8 cellular contexts compared by ENCODE assay signal in genomic region chr7:106736508-106737201, GRCh38.
DNase-seq lines count a peak whose midpoint lies in the region; ATAC-seq and TF ChIP-seq lines count a peak whose summit lies in the region.

No MANE protein-coding gene starts in this region.

- intact Hi-C loops in HCT116 (cut with micrococcal nuclease) (loop anchor here (1.0 to 5.0 kb wide), 4 partner anchors 76 to 560 kb away; no protein-coding TSS in a partner anchor), lower lobe of right lung (cut with DNase I) (loop anchor here (5.0 kb wide), 1 partner anchor 74 kb away; the partner anchor contains the start of gene CCDC71L), tibial artery (cut with DNase I; ENCODE audit: low total_unique reads) (loop anchor here (5.0 to 10.0 kb wide), 3 partner anchors 74 to 559 kb away; partner anchors contain the start of gene CCDC71L)

- peak; percentile 98 for ATAC-seq in HCT116
- peak; percentile 96 for ATAC-seq in T-helper 17 cell
- peak; percentile 76 for ATAC-seq in central memory CD8-positive, alpha-beta T cell (replicated peaks; ENCODE audit: extremely low read depth, poor library complexity, severe bottlenecking)
- peak; percentile 91 to 95 for ATAC-seq in lower lobe of right lung

- H3K9me3 Mint-ChIP-seq in central memory CD8-positive, alpha-beta T cell: no peaks in the 10 kb centered on the region

- H3K4me2 ChIP-seq in HCT116 (ENCODE audit: low read length) (peak overlapping the region; percentile 64), Loucy (ENCODE audit: low read depth, low read length, poor library complexity, severe bottlenecking) (peak overlapping the region; percentile 62)

- no peaks in the 10 kb centered on the region for H3F3A ChIP-seq in Loucy (ENCODE audit: low read depth)

- no peaks in the 10 kb centered on the region for H3K9me3 ChIP-seq in HCT116 (ENCODE audit: control insufficient read depth in 1 of 2, insufficient read depth in 1 of 2, low read depth in 1 of 2, low read length in 2 of 2)
- 0 out of 2 replicates have a peak, but pooled peaks cover 4% of the 10 kb centered on the region for H3K9me3 ChIP-seq in Loucy (ENCODE audit: insufficient read depth, low read depth, low read length)
- H3K9me3 ChIP-seq in T-helper 17 cell (ENCODE audit: control insufficient read depth, low read length, poor library complexity, severe bottlenecking): no peaks in the 10 kb centered on the region
- no peaks in the 10 kb centered on the region for H3K9me3 ChIP-seq in lower lobe of right lung
- no peaks in the 10 kb centered on the region for H3K9me3 ChIP-seq in tibial artery

- H3K36me3 ChIP-seq in HCT116 (ENCODE audit: control insufficient read depth in 1 of 2, insufficient read depth in 2 of 2, low read length in 2 of 2) (no peaks in the 10 kb centered on the region), Loucy (ENCODE audit: insufficient read depth, low read length) (no peaks in the 10 kb centered on the region), lower lobe of right lung (no peaks in the 10 kb centered on the region), tibial artery (no peaks in the 10 kb centered on the region)

- peak overlapping the region in 1 of 2 experiments; percentile 17; a peak in 1 of 4 replicates for H3K4me3 ChIP-seq in HCT116 (replicated peaks in 1 of 2; ENCODE audit: low read depth in 1 of 2, low read length in 2 of 2)
- peak overlapping the region; percentile 57 for H3K4me3 ChIP-seq in Loucy (ENCODE audit: low read length, poor library complexity, severe bottlenecking)
- H3K4me3 ChIP-seq in lower lobe of right lung: no peak overlapping the region
- no peak overlapping the region for H3K4me3 ChIP-seq in tibial artery

- CTCF ChIA-PET in HCT116 (lab: Charles Lee): interaction anchor here (0.6 to 3.2 kb wide), 17 partner anchors 8 to 560 kb away, joined by 3 to 71 read pairs (median 6); partner anchors contain the start of gene CCDC71L

- peak overlapping the region; percentile 30 for H3K27ac ChIP-seq in HCT116 (ENCODE audit: low read depth, low read length)
- H3K27ac ChIP-seq in lower lobe of right lung: no peak overlapping the region
- peak overlapping the region; percentile 13 to 62 for H3K27ac ChIP-seq in tibial artery

- H4K20me1 ChIP-seq in HCT116 (ENCODE audit: insufficient read depth): no peaks in the 10 kb centered on the region
- no peaks in the 10 kb centered on the region for H4K20me1 ChIP-seq in Loucy (ENCODE audit: insufficient read depth, low read length, poor library complexity, severe bottlenecking)

- H3K79me2 ChIP-seq in HCT116 (ENCODE audit: insufficient read depth, low read length) (no peaks in the 10 kb centered on the region), Loucy (ENCODE audit: insufficient read depth, low read length) (no peaks in the 10 kb centered on the region)

- peak overlapping the region; percentile 70 for H3K4me3 Mint-ChIP-seq in T-helper 17 cell
- H3K4me3 Mint-ChIP-seq in central memory CD8-positive, alpha-beta T cell: no peak overlapping the region

- no peaks in the 10 kb centered on the region for H3K27me3 Mint-ChIP-seq in T-helper 17 cell
- no peaks in the 10 kb centered on the region for H3K27me3 Mint-ChIP-seq in central memory CD8-positive, alpha-beta T cell

- H3K9ac ChIP-seq in HCT116 (ENCODE audit: low read length) (peak overlapping the region; percentile 11; the same call in 1 of the 2 replicates), Loucy (ENCODE audit: low read depth, low read length, poor library complexity, severe bottlenecking) (peak overlapping the region; percentile 9)

- peaks cover 20% of the 10 kb centered on the region for H3K4me1 Mint-ChIP-seq in T-helper 17 cell
- peaks cover 8% of the 10 kb centered on the region for H3K4me1 Mint-ChIP-seq in central memory CD8-positive, alpha-beta T cell

- H3K9me2 ChIP-seq in HCT116 (ENCODE audit: insufficient read depth): no peaks in the 10 kb centered on the region
- H3K9me2 ChIP-seq in Loucy (replicated peaks; ENCODE audit: low read depth, low read length): no peaks in the 10 kb centered on the region

- peak overlapping the region; percentile 86 for H2AFZ ChIP-seq in HCT116 (ENCODE audit: low read depth, low read length, poor library complexity, severe bottlenecking)
- peak overlapping the region; percentile 79 for H2AFZ ChIP-seq in Loucy (ENCODE audit: low read length)

- RAD21 ChIA-PET in HCT116 (lab: Charles Lee; ENCODE audit: low non-redundant PET in 1 of 2, low total read pairs in 2 of 2, uncharacterized antibody in 2 of 2, unreplicated experiment in 2 of 2): interaction anchor here (0.7 to 1.8 kb wide), 10 partner anchors 32 to 560 kb away, joined by 3 to 15 read pairs (median 4); partner anchors contain the start of gene CCDC71L (in 1 of the 2)

- BruUV-seq in HCT116 (replicated peaks; lab: Mats Ljungman, UMichigan): no TSS peak

- peak overlapping the region; percentile 82 for H3K27ac Mint-ChIP-seq in T-helper 17 cell
- H3K27ac Mint-ChIP-seq in central memory CD8-positive, alpha-beta T cell (ENCODE audit: low read depth): peak overlapping the region; percentile 41

- peak; percentile 46 for DNase-seq in activated naive CD4-positive, alpha-beta T cell treated with Interleukin-2 at 50 U/mL for 16 hours
- DNase-seq in activated naive CD4-positive, alpha-beta T cell (lab: John Stamatoyannopoulos, UW): no peak
- DNase-seq in HCT116 (ENCODE audit: low read depth, low spot score): peak; percentile 73
- DNase-seq in T-helper 17 cell: peak in 1 of 3 donors; percentile 28
- peak in 1 of 2 donors; percentile 19 for DNase-seq in central memory CD8-positive, alpha-beta T cell (ENCODE audit: low spot score in 2 of 2)
- DNase-seq in lower lobe of right lung: no peak
- DNase-seq in tibial artery: peak in 1 of 2 donors; percentile 26

- POLR2A ChIA-PET in HCT116 (lab: Charles Lee): interaction anchor here (0.9 to 1.9 kb wide), 4 partner anchors 38 to 452 kb away, joined by 3 to 5 read pairs (median 4); partner anchors contain the start of gene NAMPT

- H3K36me3 Mint-ChIP-seq in T-helper 17 cell (ENCODE audit: low read depth): no peaks in the 10 kb centered on the region
- no peaks in the 10 kb centered on the region for H3K36me3 Mint-ChIP-seq in central memory CD8-positive, alpha-beta T cell (ENCODE audit: insufficient read depth)

- peak; percentile 95 for TF ChIP-seq RAD21 in HCT116 (IDR thresholded peaks at IDR 0.05; ENCODE audit: low read depth)

- no peak for TF ChIP-seq POLR2A in HCT116 (IDR thresholded peaks at IDR 0.05; ENCODE audit: borderline replicate concordance, extremely low read depth, insufficient read depth, insufficient read length)

- TF ChIP-seq CTCF in HCT116 (IDR thresholded peaks at IDR 0.05 in 2 of 3, conservative IDR thresholded peaks at IDR 0.05 in 1 of 3; ENCODE audit: borderline replicate concordance in 1 of 3, insufficient read depth in 1 of 3, low read depth in 2 of 3, low read length in 2 of 3) (peak; percentile 71 to 97 (median 82)), Loucy (conservative IDR thresholded peaks at IDR 0.05; ENCODE audit: low read length) (peak; percentile 73), lower lobe of right lung (IDR thresholded peaks at IDR 0.05) (peak; percentile 72), tibial artery (IDR thresholded peaks at IDR 0.05) (peak; percentile 60 to 75)

- no peaks in the 10 kb centered on the region for H3K27me3 ChIP-seq in HCT116 (ENCODE audit: insufficient read depth, low read length)
- no peaks in the 10 kb centered on the region for H3K27me3 ChIP-seq in Loucy (ENCODE audit: insufficient read depth, low read length, poor library complexity, severe bottlenecking)
- no peaks in the 10 kb centered on the region for H3K27me3 ChIP-seq in lower lobe of right lung (ENCODE audit: low read depth)
- no peaks in the 10 kb centered on the region for H3K27me3 ChIP-seq in tibial artery

- H3K4me1 ChIP-seq in HCT116 (ENCODE audit: control insufficient read depth in 1 of 2, insufficient read depth in 2 of 2, low read length in 2 of 2) (peaks cover 0 to 12% of the 10 kb centered on the region in 2 experiments; a peak in 2 of 4 replicates), Loucy (ENCODE audit: insufficient read depth, low read length, poor library complexity, severe bottlenecking) (peaks cover 6% of the 10 kb centered on the region), lower lobe of right lung (peaks cover 5% of the 10 kb centered on the region), tibial artery (peaks cover 0 to 28% (median 10%) of the 10 kb centered on the region in 4 donors)

TF ChIP-seq in HCT116, 20 proteins besides CTCF, POLR2A, EP300 and RAD21 (continues in another document):
- TF ChIP-seq ELF1 (IDR thresholded peaks at IDR 0.05; ENCODE audit: borderline replicate concordance, low read depth) (no peak), ZNF274 (IDR thresholded peaks at IDR 0.05; ENCODE audit: low read depth, low read length) (no peak), FOSL1 (IDR thresholded peaks at IDR 0.05; ENCODE audit: low read depth) (no peak), EZH2 (IDR thresholded peaks at IDR 0.05) (no peak), ZFX (IDR thresholded peaks at IDR 0.05) (no peak), EGR1 (IDR thresholded peaks at IDR 0.05; ENCODE audit: low read depth) (no peak), POLR2AphosphoS5 (IDR thresholded peaks at IDR 0.05; ENCODE audit: low read depth, low read length) (0 out of 2 replicates have a peak, but pooled peaks have one; percentile 19), REST (IDR thresholded peaks at IDR 0.05; ENCODE audit: low read depth) (no peak), CEBPB (IDR thresholded peaks at IDR 0.05; ENCODE audit: low read depth) (peak; percentile 58; the same call in 1 of the 2 replicates)

Comparison
In these comparisons a context has a peak if more than half of its experiments do, and no peak if none do; other contexts are left out.
1. DNase-seq: peak in activated naive CD4-positive, alpha-beta T cell treated with Interleukin-2 at 50 U/mL for 16 hours (single experiment) and HCT116 (single experiment); none in activated naive CD4-positive, alpha-beta T cell (0 of 4) and lower lobe of right lung (single experiment).
2. Peak in every context shown above with its lines, with median percentiles within 50 percentile points of each other: ATAC-seq and CTCF ChIP-seq.